8 cellular contexts compared by ENCODE assay signal in the genomic region with DNA sequence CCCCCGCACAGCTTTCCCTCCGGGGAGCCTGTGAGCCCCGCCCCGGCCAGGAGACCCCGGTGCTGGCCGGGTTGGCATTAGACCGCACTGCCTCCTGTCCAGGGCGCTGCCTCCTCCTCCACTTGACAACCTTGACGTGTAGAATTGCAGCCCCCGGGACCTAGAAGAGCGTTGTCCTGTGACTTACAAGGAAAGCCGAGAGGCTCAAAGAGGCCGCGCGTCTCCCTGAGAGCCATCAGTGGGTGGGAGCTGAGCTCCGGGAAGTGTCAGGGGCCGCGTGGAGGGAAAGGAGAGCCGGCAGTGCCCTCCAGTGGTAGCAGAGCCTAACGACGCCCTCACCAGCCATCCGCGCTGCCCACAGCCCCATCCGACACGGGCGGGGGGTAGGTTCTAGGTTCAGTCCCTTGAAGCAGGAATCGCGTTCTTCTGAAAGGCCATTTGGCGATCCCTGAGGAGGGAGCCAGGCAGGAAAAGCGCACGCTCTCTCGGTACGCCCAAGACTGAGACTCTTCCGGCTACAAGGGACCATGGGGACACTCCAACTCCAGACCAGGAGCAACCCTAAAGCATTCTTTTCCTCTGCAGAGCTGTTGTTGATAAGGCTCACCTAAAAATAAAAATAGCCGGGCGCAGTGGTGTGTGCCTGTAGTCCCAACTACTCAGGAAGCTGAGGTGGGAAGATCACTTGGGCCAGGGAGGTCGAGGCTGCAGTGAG. TPM values are rescaled to one million over a fixed set of nuclear protein-coding genes. Genes with fewer than 3 reads are reported as not detected.
DNase-seq lines count a peak whose midpoint lies in the region; ATAC-seq lines count a peak whose summit lies in the region.

No MANE protein-coding gene starts in this region.

- no peaks in the 10 kb centered on the region for H3K27me3 Mint-ChIP-seq in activated CD4-positive, alpha-beta memory T cell treated with anti-CD3 and anti-CD28 coated beads for 36 hours

- peak overlapping the region; percentile 24 to 69 (median 52); a peak in 21 of 22 replicates for H3K9ac ChIP-seq in BLaER1 treated with 17β-estradiol and CSF1 and Interleukin-3, amounts not matched to agents 10 nM and 100 nM

- peaks cover 0 to 11% (median 8%) of the 10 kb centered on the region in 10 experiments; a peak in 13 of 20 replicates for H3K4me1 ChIP-seq in BLaER1 treated with 17β-estradiol and CSF1 and Interleukin-3, amounts not matched to agents 10 nM and 100 nM

- peaks cover 0 to 8% (median 0%) of the 10 kb centered on the region in 11 experiments; a peak in 2 of 22 replicates for H4K20me1 ChIP-seq in BLaER1 treated with 17β-estradiol and CSF1 and Interleukin-3, amounts not matched to agents 10 nM and 100 nM

- H3K36me3 Mint-ChIP-seq in activated CD4-positive, alpha-beta memory T cell treated with anti-CD3 and anti-CD28 coated beads for 36 hours = no peaks in the 10 kb centered on the region

- H3K36me3 ChIP-seq in BLaER1 treated with 17β-estradiol and CSF1 and Interleukin-3, amounts not matched to agents 10 nM and 100 nM = peaks cover 0 to 6% (median under 1%) of the 10 kb centered on the region in 11 experiments; a peak in 7 of 22 replicates

- no peaks in the 10 kb centered on the region for H3K9me3 Mint-ChIP-seq in activated CD4-positive, alpha-beta memory T cell treated with anti-CD3 and anti-CD28 coated beads for 36 hours

- no peaks in the 10 kb centered on the region for H3K27me3 ChIP-seq in BLaER1 treated with 17β-estradiol and CSF1 and Interleukin-3, amounts not matched to agents 10 nM and 100 nM

- peak overlapping the region; percentile 20 for H3K4me3 Mint-ChIP-seq in activated CD4-positive, alpha-beta memory T cell treated with anti-CD3 and anti-CD28 coated beads for 36 hours

- H3K4me1 Mint-ChIP-seq in activated CD4-positive, alpha-beta memory T cell treated with anti-CD3 and anti-CD28 coated beads for 36 hours (ENCODE audit: low read depth) = peaks cover 10% of the 10 kb centered on the region

- peak overlapping the region; percentile 80 to 96 (median 87) for H3K4me2 ChIP-seq in BLaER1 treated with 17β-estradiol and CSF1 and Interleukin-3, amounts not matched to agents 10 nM and 100 nM

- H3K27ac Mint-ChIP-seq in activated CD4-positive, alpha-beta memory T cell treated with anti-CD3 and anti-CD28 coated beads for 36 hours = no peak overlapping the region

- CTCF ChIA-PET in activated CD4-positive, alpha-beta memory T cell treated with anti-CD3 and anti-CD28 coated beads for 36 hours (lab: Charles Lee) = interaction anchor here (0.6 to 6.6 kb wide), 40 partner anchors 10 to 502 kb away, joined by 3 to 167 read pairs (median 4); a partner anchor contains a TSS

- H3K4me3 ChIP-seq in BLaER1 treated with 17β-estradiol and CSF1 and Interleukin-3, amounts not matched to agents 10 nM and 100 nM = peak overlapping the region; percentile 17 to 61 (median 45); a peak in 14 of 20 replicates

- H3K27ac ChIP-seq in BLaER1 treated with 17β-estradiol and CSF1 and Interleukin-3, amounts not matched to agents 10 nM and 100 nM = no peak overlapping the region; a peak in 1 of 22 replicates

- DNase-seq in GM19240 (ENCODE audit: insufficient read length, low spot score) (peak; percentile 87), NCI-H524 treated with DMSO at 0.1 percent for 48 hours (lab: John Stamatoyannopoulos, UW) (peak; percentile 18), ecto neural progenitor cell (ENCODE audit: low spot score) (peak; percentile 87), medulla oblongata (ENCODE audit: extremely low spot score) (peak; percentile 83)
- DNase-seq in activated CD4-positive, alpha-beta memory T cell treated with anti-CD3 and anti-CD28 coated beads for 36 hours = peak; percentile 83
- DNase-seq in stimulated activated CD4-positive, alpha-beta T cell treated with anti-CD3 and anti-CD28 coated beads, TNF-alpha, amount 100 ng/mL, for 48 hours (ENCODE audit: low read depth in 3 of 3) = peak; percentile 54 to 71 (median 57)

- peak; percentile 99 for ATAC-seq in HG03432 (IDR thresholded peaks at IDR 0.05; ENCODE audit: unreplicated experiment)

- no peaks in the 10 kb centered on the region for H3K9me3 ChIP-seq in BLaER1 treated with 17β-estradiol and CSF1 and Interleukin-3, amounts not matched to agents 10 nM and 100 nM (replicated peaks in 1 of 11)

- intact Hi-C loops in activated CD4-positive, alpha-beta memory T cell treated with anti-CD3 and anti-CD28 coated beads for 36 hours (cut with micrococcal nuclease) = loop anchor here (1.0 to 2.0 kb wide), 4 partner anchors 214 to 431 kb away; a partner anchor contains a TSS

- POLR2A ChIA-PET in activated CD4-positive, alpha-beta memory T cell treated with anti-CD3 and anti-CD28 coated beads for 36 hours (lab: Charles Lee) = interaction anchor here (1.1 to 1.2 kb wide), 2 partner anchors 215 to 333 kb away, joined by 3 read pairs; a partner anchor contains a TSS

RNA-seq across cellular contexts. Expression of a gene that starts 40.6 kb away (rescaled TPM):
- total RNA-seq in activated CD4-positive, alpha-beta memory T cell treated with anti-CD3 and anti-CD28 coated beads for 36 hours = 10 to 100 TPM; 32.0 to 34.2 TPM

Comparison
In these comparisons a context has a peak if more than half of its experiments do, and no peak if none do; other contexts are left out.
1. DNase-seq: peak in every context shown above with its lines; median percentile 87 in GM19240; 87 in ecto neural progenitor cell; 83 in activated CD4-positive, alpha-beta memory T cell treated with anti-CD3 and anti-CD28 coated beads for 36 hours; 83 in medulla oblongata; 57 in stimulated activated CD4-positive, alpha-beta T cell treated with anti-CD3 and anti-CD28 coated beads, TNF-alpha, amount 100 ng/mL, for 48 hours; 18 in NCI-H524 treated with DMSO at 0.1 percent for 48 hours.